ENCODE assay signal across 15 cellular contexts in genomic region chr2:217832987-217833386, GRCh38.
"Had no signal": no experiment of that assay in that cellular context is flagged by ENCODE, and none has a peak within 500 bp of the region (broad histone marks: within the 10 kb centered on the region; RNA-seq: fewer than 3 reads in every experiment).

No MANE protein-coding gene starts in this region.

- H3K27me3 Mint-ChIP-seq: activated CD8-positive, alpha-beta T cell treated with anti-CD3 and anti-CD28 coated beads for 36 hours; brain had no signal

- DNase-seq: activated B cell treated with CpG ODN at 0.5 μM for 24 hours; activated CD4-positive, alpha-beta T cell treated with anti-CD3 and anti-CD28 coated beads for 48 hours; activated CD8-positive, alpha-beta T cell treated with anti-CD3 and anti-CD28 coated beads for 36 hours; activated effector memory CD4-positive, alpha-beta T cell treated with anti-CD3 and anti-CD28 coated beads, Interleukin-2, amount 50 U/mL, for 16 hours; activated T-cell treated with anti-CD3 and anti-CD28 coated beads, Interleukin-2, amount 50 U/mL, for 4 hours; amygdala; cerebellar nuclear complex; effector memory CD4-positive, alpha-beta T cell; stimulated activated CD4-positive, alpha-beta T cell treated with anti-CD3 and anti-CD28 coated beads, Interleukin-15, amount 100 ng/mL, for 24 hours; stimulated activated CD4-positive, alpha-beta T cell treated with anti-CD3 and anti-CD28 coated beads, Interleukin-4, amount 100 ng/mL, for 1 hour; stimulated activated naive CD4-positive, alpha-beta T cell; SW 1271 had no signal

- H3K9me3 Mint-ChIP-seq: activated B cell treated with CpG ODN at 0.5 μM for 24 hours; activated CD8-positive, alpha-beta T cell treated with anti-CD3 and anti-CD28 coated beads for 36 hours; activated T-cell treated with anti-CD3 and anti-CD28 coated beads, Interleukin-2, amount 50 U/mL, for 4 hours; brain; dendritic cell treated with granulocyte-macrophage colony-stimulating factor and Interleukin-4, amounts not matched to agents 40 ng/mL and 50 ng/mL, for 4 days had no signal

- H3K27ac Mint-ChIP-seq: activated B cell treated with CpG ODN at 0.5 μM for 24 hours; activated CD8-positive, alpha-beta T cell treated with anti-CD3 and anti-CD28 coated beads for 36 hours; activated naive CD8-positive, alpha-beta T cell; dendritic cell treated with granulocyte-macrophage colony-stimulating factor and Interleukin-4, amounts not matched to agents 40 ng/mL and 50 ng/mL, for 4 days had no signal

- ATAC-seq: activated CD8-positive, alpha-beta T cell treated with anti-CD3 and anti-CD28 coated beads for 36 hours; activated T-cell treated with anti-CD3 and anti-CD28 coated beads, Interleukin-2, amount 50 U/mL, for 4 hours had no signal

- H3K36me3 Mint-ChIP-seq: activated naive CD8-positive, alpha-beta T cell had no signal

- H3K4me3 Mint-ChIP-seq: activated B cell treated with CpG ODN at 0.5 μM for 24 hours; activated CD8-positive, alpha-beta T cell treated with anti-CD3 and anti-CD28 coated beads for 36 hours; activated naive CD8-positive, alpha-beta T cell; activated T-cell treated with anti-CD3 and anti-CD28 coated beads, Interleukin-2, amount 50 U/mL, for 4 hours; brain; dendritic cell treated with granulocyte-macrophage colony-stimulating factor and Interleukin-4, amounts not matched to agents 40 ng/mL and 50 ng/mL, for 4 days had no signal

- H3K4me1 Mint-ChIP-seq: activated B cell treated with CpG ODN at 0.5 μM for 24 hours had no signal
